Comparison of ENCODE assay signal across 13 cellular contexts in the genomic region with DNA sequence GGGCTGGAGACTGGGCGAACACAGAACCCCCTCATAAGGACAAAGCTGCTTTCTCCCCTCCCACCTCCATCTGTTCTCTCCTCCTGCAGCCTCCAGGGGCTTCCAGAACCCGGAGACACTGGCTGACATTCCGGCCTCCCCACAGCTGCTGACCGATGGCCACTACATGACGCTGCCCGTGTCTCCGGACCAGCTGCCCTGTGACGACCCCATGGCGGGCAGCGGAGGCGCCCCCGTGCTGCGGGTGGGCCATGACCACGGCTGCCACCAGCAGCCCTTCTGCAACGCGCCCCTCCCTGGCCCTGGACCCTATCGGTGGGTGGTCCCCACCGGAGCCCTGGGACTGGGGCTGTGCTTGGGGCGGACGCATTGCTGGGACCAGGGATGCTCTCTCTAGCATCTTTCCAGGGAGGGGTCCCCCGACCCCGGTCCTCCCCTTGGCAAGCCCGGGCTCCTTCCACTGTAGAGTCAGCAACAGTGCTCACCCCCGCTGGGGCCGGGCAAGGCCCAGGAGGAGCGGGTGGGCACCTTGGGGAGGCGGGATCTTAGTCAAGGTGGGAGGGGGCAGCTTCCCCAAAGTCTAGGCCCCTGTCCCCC. TPM values are rescaled to one million over a fixed set of nuclear protein-coding genes. Genes with fewer than 3 reads are reported as not detected.
DNase-seq lines count a peak whose midpoint lies in the region; ATAC-seq, FAIRE-seq and TF ChIP-seq lines count a peak whose summit lies in the region.
"Not testable (repeated sequence)": the region's sequence is repeated elsewhere in the genome, so short reads cannot be mapped to it uniquely, and the experiment has no call there.
"Had no signal": no experiment of that assay in that cellular context is flagged by ENCODE, and none has a peak within 500 bp of the region (broad histone marks: within the 10 kb centered on the region; RNA-seq: fewer than 3 reads in every experiment).

No MANE protein-coding gene starts in this region.

- not testable (repeated sequence) for TF ChIP-seq EP300 in esophagus muscularis mucosa (IDR thresholded peaks at IDR 0.05)

- not testable (repeated sequence) for H3K36me3 ChIP-seq in PC-9 (ENCODE audit: low read depth); keratinocyte (ENCODE audit: control insufficient read depth in 2 of 2, extremely low read depth in 1 of 2, insufficient read depth in 2 of 2, low read length in 2 of 2); mucosa of descending colon (ENCODE audit: low read depth); neural progenitor cell; vagina
- peaks cover 0 to 21% (median 9%) of the 10 kb centered on the region in 4 donors for H3K36me3 ChIP-seq in esophagus muscularis mucosa

- dilution Hi-C loops in keratinocyte (cut with MboI; ENCODE audit: extremely low pct_ligation_motif_present, low sequenced_read_pairs): not testable (repeated sequence)

- FAIRE-seq in keratinocyte (lab: Jason Lieb, UNC): peak; percentile 17

- TF ChIP-seq POLR2A in esophagus muscularis mucosa (IDR thresholded peaks at IDR 0.05; ENCODE audit: low read depth); vagina (IDR thresholded peaks at IDR 0.05): not testable (repeated sequence)

- H3K27ac Mint-ChIP-seq in neural progenitor cell; stimulated activated naive CD8-positive, alpha-beta T cell treated with anti-CD3 and anti-CD28 coated beads, Interleukin-15, amount 100 ng/mL, for 72 hours: not testable (repeated sequence)

- H4K20me1 ChIP-seq in PC-9 (ENCODE audit: insufficient read depth); keratinocyte (ENCODE audit: control insufficient read depth, extremely low read depth, insufficient read depth, low read length); neural progenitor cell (ENCODE audit: low read depth): not testable (repeated sequence)

- not testable (repeated sequence) for H3K9ac ChIP-seq in keratinocyte (ENCODE audit: control insufficient read depth, extremely low read depth, insufficient read depth, low read length); neural progenitor cell

- H3F3A ChIP-seq in PC-9 (ENCODE audit: insufficient read depth, low read depth); neural progenitor cell (ENCODE audit: low read depth): not testable (repeated sequence)

- not testable (repeated sequence) for H3K79me2 ChIP-seq in PC-9 (ENCODE audit: low read depth); keratinocyte (ENCODE audit: control insufficient read depth, insufficient read depth, low read length); neural progenitor cell (ENCODE audit: low read depth)

- H3K4me1 ChIP-seq in PC-9 (replicated peaks; ENCODE audit: insufficient read depth): peaks cover 42% of the 10 kb centered on the region
- H3K4me1 ChIP-seq in esophagus muscularis mucosa: peaks cover 0 to 21% (median 6%) of the 10 kb centered on the region in 4 donors
- not testable (repeated sequence) for H3K4me1 ChIP-seq in keratinocyte (ENCODE audit: control insufficient read depth, extremely low read depth, insufficient read depth, low read length); mucosa of descending colon (ENCODE audit: low read depth); neural progenitor cell; vagina

- 0 out of 2 replicates have a peak overlapping the region, but pooled peaks have one; percentile 13 for H3K4me2 ChIP-seq in PC-9
- not testable (repeated sequence) for H3K4me2 ChIP-seq in keratinocyte (ENCODE audit: control insufficient read depth, extremely low read depth, insufficient read depth, low read depth, low read length); neural progenitor cell

- H3K27me3 ChIP-seq in PC-9 (ENCODE audit: insufficient read depth, low read depth); esophagus muscularis mucosa; keratinocyte (ENCODE audit: control insufficient read depth, extremely low read depth, insufficient read depth, low read length); neural progenitor cell; vagina: not testable (repeated sequence)

- H2AFZ ChIP-seq in PC-9; keratinocyte (ENCODE audit: control insufficient read depth, low read length); neural progenitor cell (replicated peaks): not testable (repeated sequence)

- TSS peak; percentile 80 for BruUV-seq in PC-9 (replicated peaks; lab: Mats Ljungman, UMichigan)

- not testable (repeated sequence) for TF ChIP-seq CTCF in PC-9 (conservative IDR thresholded peaks at IDR 0.05); esophagus muscularis mucosa (IDR thresholded peaks at IDR 0.05); keratinocyte (optimal IDR thresholded peaks at IDR 0.05 in 1 of 3, IDR thresholded peaks at IDR 0.05 in 1 of 3, conservative IDR thresholded peaks at IDR 0.05 in 1 of 3; ENCODE audit: extremely low read depth in 1 of 3, insufficient read depth in 2 of 3, low read length in 3 of 3); mucosa of descending colon (IDR thresholded peaks at IDR 0.05); neural progenitor cell (IDR thresholded peaks at IDR 0.05); vagina (IDR thresholded peaks at IDR 0.05)

- 88% methylated on average over 13 of the region's 27 CpGs for WGBS in esophagus muscularis mucosa

- not testable (repeated sequence) for H3K9me1 ChIP-seq in keratinocyte (ENCODE audit: control insufficient read depth, extremely low read depth, insufficient read depth, low read length)

- not testable (repeated sequence) for H3K9me3 Mint-ChIP-seq in neural progenitor cell; stimulated activated naive CD8-positive, alpha-beta T cell treated with anti-CD3 and anti-CD28 coated beads, Interleukin-15, amount 100 ng/mL, for 72 hours

- ATAC-seq in mucosa of descending colon: not testable (repeated sequence)
- peak; percentile 58 for ATAC-seq in stimulated activated naive CD8-positive, alpha-beta T cell treated with anti-CD3 and anti-CD28 coated beads, Interleukin-15, amount 100 ng/mL, for 72 hours

- H3K4me1 Mint-ChIP-seq in neural progenitor cell; stimulated activated naive CD8-positive, alpha-beta T cell treated with anti-CD3 and anti-CD28 coated beads, Interleukin-15, amount 100 ng/mL, for 72 hours: not testable (repeated sequence)

- H3K27ac ChIP-seq in PC-9; esophagus muscularis mucosa (replicated peaks in 1 of 4); keratinocyte (ENCODE audit: control insufficient read depth, insufficient read depth, low read length); neural progenitor cell; vagina: not testable (repeated sequence)

- H3K36me3 Mint-ChIP-seq in neural progenitor cell: not testable (repeated sequence)

- not testable (repeated sequence) for H3K9me3 ChIP-seq in PC-9 (ENCODE audit: insufficient read depth, low read depth); esophagus muscularis mucosa; keratinocyte (ENCODE audit: control insufficient read depth, low read depth, low read length); mucosa of descending colon; neural progenitor cell (ENCODE audit: low read depth); vagina

- not testable (repeated sequence) for DNase-seq in PC-9; keratinocyte (ENCODE audit: low read depth, low spot score); stimulated activated naive CD8-positive, alpha-beta T cell treated with anti-CD3 and anti-CD28 coated beads, Interleukin-15, amount 100 ng/mL, for 72 hours
- DNase-seq in activated CD8-positive, alpha-beta memory T cell treated with anti-CD3 and anti-CD28 coated beads for 24 hours: peak; percentile 40
- DNase-seq in esophagus muscularis mucosa (ENCODE audit: extremely low spot score): peak; percentile 60
- DNase-seq in mucosa of descending colon: peak in 2 of 3 donors; percentile 45 to 48
- DNase-seq in neural progenitor cell (ENCODE audit: low spot score): peak; percentile 0
- peak; percentile 11 to 16 for DNase-seq in vagina (ENCODE audit: extremely low spot score in 2 of 2)

- H3K9me2 ChIP-seq in PC-9 (ENCODE audit: insufficient read depth): not testable (repeated sequence)

- not testable (repeated sequence) for H3K4me3 Mint-ChIP-seq in neural progenitor cell; stimulated activated naive CD8-positive, alpha-beta T cell treated with anti-CD3 and anti-CD28 coated beads, Interleukin-15, amount 100 ng/mL, for 72 hours

- not testable (repeated sequence) for H3K4me3 ChIP-seq in PC-9; esophagus muscularis mucosa; keratinocyte (ENCODE audit: control insufficient read depth in 2 of 3, extremely low read depth in 1 of 3, insufficient read depth in 2 of 3, low read depth in 1 of 3, low read length in 3 of 3); mucosa of descending colon; neural progenitor cell; vagina

- CTCF ChIA-PET in PC-9 (lab: Charles Lee): not testable (repeated sequence)

- intact Hi-C loops in PC-9 (cut with micrococcal nuclease; ENCODE audit: unreplicated experiment); esophagus muscularis mucosa (cut with DNase I); mucosa of descending colon (cut with DNase I, micrococcal nuclease); vagina (cut with DNase I): not testable (repeated sequence)

- H3K27me3 Mint-ChIP-seq in neural progenitor cell (ENCODE audit: insufficient read depth, low read depth); stimulated activated naive CD8-positive, alpha-beta T cell treated with anti-CD3 and anti-CD28 coated beads, Interleukin-15, amount 100 ng/mL, for 72 hours: not testable (repeated sequence)

- POLR2A ChIA-PET in PC-9 (lab: Charles Lee; ENCODE audit: unreplicated experiment): not testable (repeated sequence)

RNA-seq across cellular contexts. Expression of gene SPDYE17, which starts 26.6 kb away (rescaled TPM):
- total RNA-seq in PC-9 (2021): not detected in 2 replicates
- not detected for total RNA-seq in esophagus muscularis mucosa
- not detected in 3 replicates for polyA plus RNA-seq in keratinocyte
- not detected for polyA plus RNA-seq in keratinocyte (2011; ENCODE audit: low read depth)
- polyA plus RNA-seq in keratinocyte (2011; cell fraction: cytosol; rRNA removed): not detected in 2 replicates
- not detected in 2 replicates for polyA plus RNA-seq in keratinocyte (2011; cell fraction: nucleus; rRNA removed)
- not detected in 2 replicates for polyA plus RNA-seq in keratinocyte (2012; ENCODE audit: low replicate concordance)
- polyA minus RNA-seq in keratinocyte: not detected in 3 replicates
- not detected for polyA minus RNA-seq in keratinocyte (2011; cell fraction: cytosol; rRNA and poly(A)+ RNA removed)
- polyA minus RNA-seq in keratinocyte (2011; cell fraction: nucleus; rRNA and poly(A)+ RNA removed): not detected in 2 replicates
- not detected for total RNA-seq in mucosa of descending colon
- not detected in 2 replicates for total RNA-seq in neural progenitor cell (ENCODE audit: low replicate concordance)
- not detected for total RNA-seq in vagina
- total RNA-seq: Caco-2; CD4-positive, alpha-beta T cell; H1; H9 had no signal
- polyA plus RNA-seq: BJ, H1 had no signal

RNA-seq across cellular contexts. Expression of gene SPDYE18, which starts 56.8 kb away (rescaled TPM):
- total RNA-seq in PC-9 (2021) (0.44 TPM in 1 of 2 replicates, not detected in the other), esophagus muscularis mucosa (1 to 10 TPM in 2 of 4 donors, under 1 TPM in 2; 0.32 to 2.8 (median 1.0) TPM), mucosa of descending colon (1 to 10 TPM in 1 of 3 donors, under 1 TPM in 2; 0.60 to 1.2 (median 0.76) TPM), neural progenitor cell (ENCODE audit: low replicate concordance) (0.19 TPM in 1 of 2 replicates, not detected in the other), vagina (1.2 TPM)
- 0.08 TPM in 1 of 3 replicates, not detected in the others for polyA plus RNA-seq in keratinocyte
- polyA plus RNA-seq in keratinocyte (2011; ENCODE audit: low read depth): not detected
- not detected in 2 replicates for polyA plus RNA-seq in keratinocyte (2011; cell fraction: cytosol; rRNA removed)
- polyA plus RNA-seq in keratinocyte (2011; cell fraction: nucleus; rRNA removed): not detected in 2 replicates
- polyA plus RNA-seq in keratinocyte (2012; ENCODE audit: low replicate concordance): not detected in 2 replicates
- polyA minus RNA-seq in keratinocyte: not detected in 3 replicates
- not detected for polyA minus RNA-seq in keratinocyte (2011; cell fraction: cytosol; rRNA and poly(A)+ RNA removed)
- not detected in 2 replicates for polyA minus RNA-seq in keratinocyte (2011; cell fraction: nucleus; rRNA and poly(A)+ RNA removed)
- total RNA-seq: H1, H9 had no signal
- polyA plus RNA-seq: H1 had no signal
